9 cellular contexts compared by ENCODE assay signal in the genomic region with DNA sequence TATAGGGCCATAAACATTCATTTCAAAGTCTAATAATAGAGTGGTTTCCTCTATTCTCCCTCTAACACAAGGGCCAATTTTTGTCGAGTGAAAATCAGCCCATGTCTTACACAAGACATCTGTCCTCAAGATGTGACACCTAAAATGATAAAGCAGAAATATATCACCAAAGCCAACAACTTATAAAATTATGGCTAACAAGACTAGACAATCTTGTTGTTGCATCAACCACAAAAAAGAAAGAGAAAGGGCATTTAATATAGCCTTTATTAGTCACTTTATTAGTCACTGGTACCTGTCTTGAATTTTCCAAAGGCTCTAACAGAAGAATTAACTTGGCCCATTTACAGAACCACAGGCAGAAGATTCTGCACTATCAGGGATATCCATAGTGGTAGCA.
A peak's percentile ranks its signal among the peaks of the same experiment; 100 is the strongest.
DNase-seq lines count a peak whose midpoint lies in the region; ATAC-seq and FAIRE-seq lines count a peak whose summit lies in the region.
"Had no signal": no experiment of that assay in that cellular context is flagged by ENCODE, and none has a peak within 500 bp of the region (broad histone marks: within the 10 kb centered on the region; RNA-seq: fewer than 3 reads in every experiment).

No MANE protein-coding gene starts in this region.

- H3K4me1 ChIP-seq in muscle layer of colon (ENCODE audit: insufficient read depth, low read length) (peaks cover 6% of the 10 kb centered on the region), small intestine (ENCODE audit: control insufficient read depth in 2 of 2, insufficient read depth in 1 of 2, low read depth in 1 of 2, low read length in 1 of 2) (no peaks in the 10 kb centered on the region)

- H3K4me3 ChIP-seq in muscle layer of colon (ENCODE audit: low read depth in 1 of 2, low read length in 2 of 2) = no peak overlapping the region
- H3K4me3 ChIP-seq in small intestine (ENCODE audit: low read depth in 1 of 2, low read length in 2 of 2) = no peak overlapping the region

- peaks cover 29% of the 10 kb centered on the region for H3K9me3 Mint-ChIP-seq in T-helper 1 cell treated with Interleukin-12 subunit alpha and Interleukin-12 subunit beta and Interleukin-4 antibody, amounts not matched to agents 30 μg/mL and 1 μg/mL, for 36 hours

- FAIRE-seq in small intestine (lab: Jason Lieb, UNC) = no peak

- no peak for DNase-seq in NCI-H1694 treated with DMSO at 0.1 percent for 48 hours (lab: John Stamatoyannopoulos, UW)
- no peak for DNase-seq in small intestine
- no peak for DNase-seq in NCI-H524 treated with DMSO at 0.1 percent for 48 hours (lab: John Stamatoyannopoulos, UW)
- DNase-seq in NCI-H187 treated with DMSO at 0.1 percent for 48 hours (lab: John Stamatoyannopoulos, UW) = no peak
- DNase-seq: NCI-H1694 had no signal

- no peaks in the 10 kb centered on the region for H3K9me3 ChIP-seq in muscle layer of colon (ENCODE audit: low read length)
- H3K9me3 ChIP-seq in small intestine (ENCODE audit: control insufficient read depth, low read depth) = no peaks in the 10 kb centered on the region

- 5 to 13% (median 10%) methylated on average over 1 of the region's 1 CpG for WGBS in small intestine, 3 donors

- H3K27ac ChIP-seq in muscle layer of colon (ENCODE audit: low read depth, low read length) (peak overlapping the region; percentile 36), small intestine (ENCODE audit: low read depth in 1 of 2, low read length in 1 of 2) (peak overlapping the region in 1 of 2 donors; percentile 50)

- H3K4me3 Mint-ChIP-seq in T-helper 1 cell treated with Interleukin-12 subunit alpha and Interleukin-12 subunit beta and Interleukin-4 antibody, amounts not matched to agents 30 μg/mL and 1 μg/mL, for 36 hours = peak overlapping the region; percentile 43

- no peaks in the 10 kb centered on the region for H3K27me3 Mint-ChIP-seq in T-helper 1 cell treated with Interleukin-12 subunit alpha and Interleukin-12 subunit beta and Interleukin-4 antibody, amounts not matched to agents 30 μg/mL and 1 μg/mL, for 36 hours (ENCODE audit: low read depth)

- H3K27me3 ChIP-seq in muscle layer of colon (ENCODE audit: control insufficient read depth in 1 of 2, insufficient read depth in 2 of 2, low read length in 2 of 2) (no peaks in the 10 kb centered on the region), small intestine (ENCODE audit: control insufficient read depth in 2 of 2, insufficient read depth in 2 of 2, low read length in 2 of 2) (no peaks in the 10 kb centered on the region)

- peak overlapping the region; percentile 94 for H3K27ac Mint-ChIP-seq in T-helper 1 cell treated with Interleukin-12 subunit alpha and Interleukin-12 subunit beta and Interleukin-4 antibody, amounts not matched to agents 30 μg/mL and 1 μg/mL, for 36 hours

- peak; percentile 20 for ATAC-seq in GM18520 (IDR thresholded peaks at IDR 0.05; ENCODE audit: unreplicated experiment)
- ATAC-seq in HG02678 (IDR thresholded peaks at IDR 0.05; ENCODE audit: unreplicated experiment) = peak; percentile 6

- peaks cover 56% of the 10 kb centered on the region for H3K4me1 Mint-ChIP-seq in T-helper 1 cell treated with Interleukin-12 subunit alpha and Interleukin-12 subunit beta and Interleukin-4 antibody, amounts not matched to agents 30 μg/mL and 1 μg/mL, for 36 hours (ENCODE audit: low read depth)

- H3K36me3 Mint-ChIP-seq in T-helper 1 cell treated with Interleukin-12 subunit alpha and Interleukin-12 subunit beta and Interleukin-4 antibody, amounts not matched to agents 30 μg/mL and 1 μg/mL, for 36 hours (ENCODE audit: low read depth) = peaks cover 25% of the 10 kb centered on the region

- H3K36me3 ChIP-seq in muscle layer of colon (ENCODE audit: insufficient read depth, low read length) = no peaks in the 10 kb centered on the region
- H3K36me3 ChIP-seq in small intestine (ENCODE audit: control insufficient read depth in 2 of 2, insufficient read depth in 2 of 2, low read length in 2 of 2) = no peaks in the 10 kb centered on the region

- H3K9ac ChIP-seq in muscle layer of colon (ENCODE audit: low read length) = no peak overlapping the region
